ENCODE assay signal across 10 cellular contexts in genomic region chr10:125146791-125147604, GRCh38. TPM values are rescaled to one million over a fixed set of nuclear protein-coding genes. Genes with fewer than 3 reads are reported as not detected.
DNase-seq lines count a peak whose midpoint lies in the region; ATAC-seq and TF ChIP-seq lines count a peak whose summit lies in the region.
"Had no signal": no experiment of that assay in that cellular context is flagged by ENCODE, and none has a peak within 500 bp of the region (broad histone marks: within the 10 kb centered on the region; RNA-seq: fewer than 3 reads in every experiment).

No MANE protein-coding gene starts in this region.

- DNase-seq in iris pigment epithelial cell (ENCODE audit: low read depth) (peak; percentile 58), SK-N-SH (no peak), iPS-NIHi7 (ENCODE audit: extremely low spot score) (no peak)
- DNase-seq in stimulated activated naive B cell treated with anti-CD40 and anti-IgM and Interleukin-4, amounts not matched to agents 10 μg/mL and 1 μg/mL and 100 μg/mL, for 72 hours = peak; percentile 42
- no peak for DNase-seq in activated T-cell treated with anti-CD3 and anti-CD28 coated beads, Interleukin-2, amount 50 U/mL, for 24 hours
- DNase-seq: activated naive CD4-positive, alpha-beta T cell treated with anti-CD3 and anti-CD28 coated beads for 36 hours; NCI-H526 had no signal

- no peak for TF ChIP-seq CTCF in VCaP (conservative IDR thresholded peaks at IDR 0.05)
- TF ChIP-seq CTCF in SK-N-SH (IDR thresholded peaks at IDR 0.05) = no peak

- TF ChIP-seq EP300 in SK-N-SH (IDR thresholded peaks at IDR 0.05; ENCODE audit: borderline replicate concordance in 1 of 2, low read depth in 1 of 2, low read length in 1 of 2) = no peak

- 88% methylated on average over 14 of the region's 14 CpGs for WGBS in SK-N-SH (ENCODE audit: low lambda C conversion rate)

- H3F3A ChIP-seq in SK-N-SH (replicated peaks; ENCODE audit: insufficient read depth) = no peaks in the 10 kb centered on the region

- no peak for TF ChIP-seq RAD21 in SK-N-SH (IDR thresholded peaks at IDR 0.05; ENCODE audit: low read length)

- peaks cover 99% of the 10 kb centered on the region for H4K20me1 ChIP-seq in SK-N-SH (ENCODE audit: insufficient read depth)

- H3K27ac ChIP-seq in VCaP (peak overlapping the region; percentile 54), SK-N-SH (ENCODE audit: low read depth in 2 of 2, low read length in 1 of 2) (peak overlapping the region in 1 of 2 experiments; percentile 13; a peak in 1 of 4 replicates)

- no peak overlapping the region for H2AFZ ChIP-seq in SK-N-SH (ENCODE audit: low read depth)

- peaks cover 70 to 88% of the 10 kb centered on the region in 2 donors for H3K27me3 Mint-ChIP-seq in stimulated activated naive B cell treated with anti-CD40 and anti-IgM and Interleukin-4, amounts not matched to agents 10 μg/mL and 1 μg/mL and 100 μg/mL, for 72 hours
- peaks cover 67% of the 10 kb centered on the region for H3K27me3 Mint-ChIP-seq in activated T-cell treated with anti-CD3 and anti-CD28 coated beads, Interleukin-2, amount 50 U/mL, for 24 hours

- H3K4me1 ChIP-seq in SK-N-SH (ENCODE audit: control insufficient read depth in 1 of 2, insufficient read depth in 2 of 2, low read depth in 1 of 2, low read length in 1 of 2) = peaks cover 17 to 27% of the 10 kb centered on the region in 2 experiments; a peak in 2 of 4 replicates

- no peaks in the 10 kb centered on the region for H3K27me3 ChIP-seq in SK-N-SH (ENCODE audit: insufficient read depth)

- no peak overlapping the region for H3K9ac ChIP-seq in SK-N-SH

- H3K9me3 ChIP-seq in SK-N-SH = no peaks in the 10 kb centered on the region

- H3K79me2 ChIP-seq in SK-N-SH (ENCODE audit: insufficient read depth) = peaks cover 100% of the 10 kb centered on the region

- H3K4me1 Mint-ChIP-seq in stimulated activated naive B cell treated with anti-CD40 and anti-IgM and Interleukin-4, amounts not matched to agents 10 μg/mL and 1 μg/mL and 100 μg/mL, for 72 hours = peaks cover 31 to 42% of the 10 kb centered on the region in 2 donors
- H3K4me1 Mint-ChIP-seq in activated T-cell treated with anti-CD3 and anti-CD28 coated beads, Interleukin-2, amount 50 U/mL, for 24 hours (ENCODE audit: low read depth) = peaks cover 4% of the 10 kb centered on the region

- ATAC-seq in GM21447 (IDR thresholded peaks at IDR 0.05; ENCODE audit: unreplicated experiment) (peak; percentile 66), HG02970 (IDR thresholded peaks at IDR 0.05; ENCODE audit: low FRiP score, unreplicated experiment) (no peak)
- peak; percentile 69 to 70 for ATAC-seq in stimulated activated naive B cell treated with anti-CD40 and anti-IgM and Interleukin-4, amounts not matched to agents 10 μg/mL and 1 μg/mL and 100 μg/mL, for 72 hours (replicated peaks)

- H3K4me3 ChIP-seq in SK-N-SH (ENCODE audit: low read depth in 2 of 2, low read length in 1 of 2) = no peak overlapping the region

- H3K9me2 ChIP-seq in SK-N-SH = no peaks in the 10 kb centered on the region

- H3K4me3 Mint-ChIP-seq in stimulated activated naive B cell treated with anti-CD40 and anti-IgM and Interleukin-4, amounts not matched to agents 10 μg/mL and 1 μg/mL and 100 μg/mL, for 72 hours = peak overlapping the region; percentile 59 to 70
- H3K4me3 Mint-ChIP-seq in activated T-cell treated with anti-CD3 and anti-CD28 coated beads, Interleukin-2, amount 50 U/mL, for 24 hours = no peak overlapping the region
- H3K4me3 Mint-ChIP-seq: activated naive CD4-positive, alpha-beta T cell treated with anti-CD3 and anti-CD28 coated beads for 36 hours had no signal

- CTCF ChIA-PET in SK-N-SH (lab: Yijun Ruan, JAX) = interaction anchor here (0.9 kb wide), 1 partner anchor 86 kb away, joined by 3 read pairs; no protein-coding TSS in a partner anchor

- H3K27ac Mint-ChIP-seq in stimulated activated naive B cell treated with anti-CD40 and anti-IgM and Interleukin-4, amounts not matched to agents 10 μg/mL and 1 μg/mL and 100 μg/mL, for 72 hours = peak overlapping the region; percentile 86
- no peak overlapping the region for H3K27ac Mint-ChIP-seq in activated T-cell treated with anti-CD3 and anti-CD28 coated beads, Interleukin-2, amount 50 U/mL, for 24 hours
- H3K27ac Mint-ChIP-seq: activated naive CD4-positive, alpha-beta T cell treated with anti-CD3 and anti-CD28 coated beads for 36 hours had no signal

- no peaks in the 10 kb centered on the region for H3K9me3 Mint-ChIP-seq in stimulated activated naive B cell treated with anti-CD40 and anti-IgM and Interleukin-4, amounts not matched to agents 10 μg/mL and 1 μg/mL and 100 μg/mL, for 72 hours
- no peaks in the 10 kb centered on the region for H3K9me3 Mint-ChIP-seq in activated T-cell treated with anti-CD3 and anti-CD28 coated beads, Interleukin-2, amount 50 U/mL, for 24 hours
- H3K9me3 Mint-ChIP-seq: activated naive CD4-positive, alpha-beta T cell treated with anti-CD3 and anti-CD28 coated beads for 36 hours had no signal

- POLR2A ChIA-PET in SK-N-SH (lab: Yijun Ruan, JAX) = no interaction called here

- H3K36me3 Mint-ChIP-seq in stimulated activated naive B cell treated with anti-CD40 and anti-IgM and Interleukin-4, amounts not matched to agents 10 μg/mL and 1 μg/mL and 100 μg/mL, for 72 hours = no peaks in the 10 kb centered on the region
- no peaks in the 10 kb centered on the region for H3K36me3 Mint-ChIP-seq in activated T-cell treated with anti-CD3 and anti-CD28 coated beads, Interleukin-2, amount 50 U/mL, for 24 hours (ENCODE audit: low read depth)

- H3K4me2 ChIP-seq in SK-N-SH = no peak overlapping the region

- H3K36me3 ChIP-seq in SK-N-SH (replicated peaks in 1 of 2; ENCODE audit: control insufficient read depth in 1 of 2, insufficient read depth in 2 of 2, low read length in 1 of 2) = peaks cover 5 to 21% of the 10 kb centered on the region in 2 experiments

TF ChIP-seq in SK-N-SH, 30 proteins besides CTCF, POLR2A, EP300 and RAD21:
- TF ChIP-seq PBX3 (IDR thresholded peaks at IDR 0.05) = no peak
- TF ChIP-seq EZH2phosphoT487 (IDR thresholded peaks at IDR 0.05; ENCODE audit: borderline replicate concordance, low read depth) = no peak
- no peak for TF ChIP-seq YY1 (IDR thresholded peaks at IDR 0.05; ENCODE audit: low read depth)
- no peak for TF ChIP-seq FOXM1 (IDR thresholded peaks at IDR 0.05; ENCODE audit: low read depth)
- TF ChIP-seq CHD2 (IDR thresholded peaks at IDR 0.05; ENCODE audit: low read length, partially characterized antibody) = no peak
- TF ChIP-seq USF2 (IDR thresholded peaks at IDR 0.05; ENCODE audit: borderline replicate concordance, low read depth, low read length) = no peak
- no peak for TF ChIP-seq TEAD4 (IDR thresholded peaks at IDR 0.05; ENCODE audit: borderline replicate concordance, insufficient read depth)
- TF ChIP-seq NRF1 (IDR thresholded peaks at IDR 0.05; ENCODE audit: low read depth, low read length) = no peak
- no peak for TF ChIP-seq TCF12 (IDR thresholded peaks at IDR 0.05)
- TF ChIP-seq SIN3A (IDR thresholded peaks at IDR 0.05; ENCODE audit: borderline replicate concordance, low read depth, low read length) = no peak
- TF ChIP-seq USF1 (IDR thresholded peaks at IDR 0.05; ENCODE audit: borderline replicate concordance, low read depth) = no peak
- no peak for TF ChIP-seq ELF1 (IDR thresholded peaks at IDR 0.05)
- no peak for TF ChIP-seq MXI1 (IDR thresholded peaks at IDR 0.05; ENCODE audit: low read depth, low read length)
- no peak for TF ChIP-seq NFIC (IDR thresholded peaks at IDR 0.05; ENCODE audit: borderline replicate concordance)
- TF ChIP-seq GABPA (IDR thresholded peaks at IDR 0.05; ENCODE audit: low read depth) = no peak
- TF ChIP-seq GATA2 (CRISPR knock-in tag; IDR thresholded peaks at IDR 0.05) = no peak
- no peak for TF ChIP-seq IRF3 (IDR thresholded peaks at IDR 0.05; ENCODE audit: low read depth, low read length)
- no peak for TF ChIP-seq SMC3 (IDR thresholded peaks at IDR 0.05; ENCODE audit: low read depth, low read length)

RNA-seq across cellular contexts. Expression of gene CTBP2, which starts 13.4 kb away (rescaled TPM):
- polyA plus RNA-seq in SK-N-SH (2012; rRNA removed) = 51.5 and 69.7 TPM in 2 replicates
- polyA plus RNA-seq in SK-N-SH (2012; cell fraction: cytosol; rRNA removed) = 41.0 and 63.0 TPM in 2 replicates
- polyA plus RNA-seq in SK-N-SH (2012; cell fraction: nucleus; rRNA removed) = 128 and 129 TPM in 2 replicates

Comparison
In these comparisons a context has a peak if more than half of its experiments do, and no peak if none do; other contexts are left out.
1. DNase-seq: peak in iris pigment epithelial cell (single experiment) and stimulated activated naive B cell treated with anti-CD40 and anti-IgM and Interleukin-4, amounts not matched to agents 10 μg/mL and 1 μg/mL and 100 μg/mL, for 72 hours (single experiment); none in SK-N-SH (single experiment), activated T-cell treated with anti-CD3 and anti-CD28 coated beads, Interleukin-2, amount 50 U/mL, for 24 hours (single experiment) and iPS-NIHi7 (single experiment).